In genomic region chr1:154797175-154797574, GRCh38 we compare ENCODE assay signal across 34 cellular contexts.
"Had no signal": no experiment of that assay in that cellular context is flagged by ENCODE, and none has a peak within 500 bp of the region (broad histone marks: within the 10 kb centered on the region; RNA-seq: fewer than 3 reads in every experiment).

No MANE protein-coding gene starts in this region.

- DNase-seq: Karpas-422, Kasumi-1, MG63, MM.1S, NCI-H1048, NCI-H1092 treated with DMSO at 0.1 percent for 48 hours, NCI-H1105, NCI-H1105 treated with DMSO at 0.1 percent for 48 hours, NCI-H1417, NCI-H1417 treated with DMSO at 0.1 percent for 48 hours, NCI-H1436, NCI-H1436 treated with DMSO at 0.1 percent for 48 hours, NCI-H146, NCI-H1694, NCI-H1694 treated with DMSO at 0.1 percent for 48 hours, NCI-H187, NCI-H187 treated with DMSO at 0.1 percent for 48 hours, NCI-H1930, NCI-H2029, NCI-H2029 treated with DMSO at 0.1 percent for 48 hours, NCI-H2081, NCI-H2081 treated with DMSO at 0.1 percent for 48 hours, NCI-H2107, NCI-H2171, NCI-H2171 treated with DMSO at 0.1 percent for 48 hours, NCI-H2227 treated with DMSO at 0.1 percent for 48 hours, NCI-H226, NCI-H345, NCI-H446, NCI-H446 treated with DMSO at 0.1 percent for 48 hours, NCI-H510A, NCI-H510A treated with DMSO at 0.1 percent for 48 hours, NCI-H524, NCI-H524 treated with DMSO at 0.1 percent for 48 hours had no signal

- H3K9me3 ChIP-seq: MG63 had no signal

- H3K4me3 ChIP-seq: MG63 had no signal

- H3K36me3 ChIP-seq: MG63 had no signal
